Comparison of ENCODE assay signal across 6 cellular contexts in the genomic region with DNA sequence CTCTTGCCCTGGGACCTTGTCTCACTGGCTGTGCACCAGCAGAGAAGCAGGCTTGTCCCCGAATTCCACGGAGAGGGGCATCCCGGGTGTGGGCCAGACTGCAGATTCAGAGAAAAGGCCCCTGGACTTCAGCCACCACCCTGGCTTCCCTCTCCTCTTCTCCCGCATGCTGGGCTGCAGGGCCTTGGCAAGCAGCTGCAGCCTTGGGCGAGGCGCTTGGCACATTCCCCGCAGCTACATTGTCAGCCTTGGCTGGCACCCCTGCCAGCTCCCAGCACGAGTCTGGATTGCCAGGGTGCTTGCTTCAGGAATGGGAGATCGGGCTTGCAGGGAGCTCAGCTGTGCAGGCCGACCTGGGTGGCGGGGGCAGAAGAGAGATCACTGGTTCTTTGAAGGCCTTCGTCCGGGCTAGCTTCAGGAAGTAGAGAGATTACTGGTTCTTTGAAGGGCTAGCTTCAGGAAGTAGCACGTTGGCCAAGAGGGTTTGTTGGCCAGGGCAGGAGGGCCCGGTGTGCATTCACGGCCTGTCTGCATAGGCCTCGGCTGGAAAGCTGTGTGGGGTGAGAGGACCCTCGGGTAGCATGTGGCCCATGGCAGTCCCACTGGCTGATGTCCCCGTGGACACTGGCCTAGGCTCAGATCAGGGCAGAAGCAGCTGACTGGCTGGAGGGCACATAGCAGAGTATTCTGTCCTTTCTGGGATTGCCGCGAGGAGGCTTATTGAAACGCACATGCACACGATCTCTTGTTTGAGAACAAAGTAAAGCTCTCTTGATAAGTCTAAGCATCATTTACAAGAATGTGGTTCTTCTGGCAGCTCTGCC. TPM values are rescaled to one million over a fixed set of nuclear protein-coding genes. Genes with fewer than 3 reads are reported as not detected.
A peak's percentile ranks its signal among the peaks of the same experiment; 100 is the strongest.
DNase-seq lines count a peak whose midpoint lies in the region; ATAC-seq and TF ChIP-seq lines count a peak whose summit lies in the region.

No MANE protein-coding gene starts in this region.

- H2AFZ ChIP-seq in OCI-LY7 (ENCODE audit: low read length): peak overlapping the region; percentile 15; the same call in 1 of the 2 replicates

- no peaks in the 10 kb centered on the region for H3K9me2 ChIP-seq in OCI-LY7 (ENCODE audit: insufficient read depth, low read length)

- no peaks in the 10 kb centered on the region for H3K9me3 Mint-ChIP-seq in Caco-2 (ENCODE audit: unreplicated experiment)

- TF ChIP-seq POLR2A in heart left ventricle (IDR thresholded peaks at IDR 0.05): no peak

- H3K79me2 ChIP-seq in OCI-LY7 (ENCODE audit: insufficient read depth, low read depth, low read length): peaks cover 14% of the 10 kb centered on the region; the same call in 1 of the 2 replicates

- CTCF ChIA-PET in Caco-2 (lab: Charles Lee) (no interaction called here), OCI-LY7 (lab: Charles Lee; ENCODE audit: unreplicated experiment) (no interaction called here)

- H3K9me3 ChIP-seq in Caco-2 (no peaks in the 10 kb centered on the region), OCI-LY7 (ENCODE audit: low read length) (no peaks in the 10 kb centered on the region), heart left ventricle (peaks cover 0 to 17% (median 0%) of the 10 kb centered on the region in 12 donors)

- H3K4me3 Mint-ChIP-seq in Caco-2 (ENCODE audit: unreplicated experiment): peak overlapping the region; percentile 33

- no peaks in the 10 kb centered on the region for H3K27me3 Mint-ChIP-seq in Caco-2 (ENCODE audit: insufficient read depth, unreplicated experiment)

- peak overlapping the region; percentile 74 for H3K4me2 ChIP-seq in OCI-LY7 (ENCODE audit: low read length)

- H3K4me1 Mint-ChIP-seq in Caco-2 (ENCODE audit: low read depth, unreplicated experiment): no peaks in the 10 kb centered on the region

- no peak overlapping the region for H3K4me3 ChIP-seq in Caco-2 (ENCODE audit: low read depth, low read length)
- peak overlapping the region; percentile 54 for H3K4me3 ChIP-seq in OCI-LY7 (ENCODE audit: low read depth, low read length, poor library complexity, severe bottlenecking)
- H3K4me3 ChIP-seq in heart left ventricle: peak overlapping the region in 8 of 12 donors; percentile 24 to 71 (median 31)

- ATAC-seq in heart left ventricle (peak; percentile 9 to 59 (median 32)), HG02852 (IDR thresholded peaks at IDR 0.05; ENCODE audit: unreplicated experiment) (no peak)

- TF ChIP-seq CTCF in Caco-2 (IDR thresholded peaks at IDR 0.05; ENCODE audit: insufficient read depth in 1 of 2, low read depth in 1 of 2, low read length in 1 of 2, severe bottlenecking in 1 of 2, unreplicated experiment in 1 of 2) (no peak), OCI-LY7 (conservative IDR thresholded peaks at IDR 0.05; ENCODE audit: low read length) (no peak), heart left ventricle (IDR thresholded peaks at IDR 0.05) (no peak)

- DNase-seq in Caco-2 (no peak), OCI-LY7 (ENCODE audit: low spot score) (peak; percentile 41), heart left ventricle (peak; percentile 58 to 80 (median 73)), GOT3 (lab: John Stamatoyannopoulos, UW) (no peak)

- no peaks in the 10 kb centered on the region for H4K20me1 ChIP-seq in OCI-LY7 (ENCODE audit: insufficient read depth, low read length)

- 22 to 54% (median 37%) methylated on average over 20 to 23 of the region's 23 CpGs for WGBS in heart left ventricle, 4 donors

- H3K27me3 ChIP-seq in Caco-2 (replicated peaks; ENCODE audit: control insufficient read depth, insufficient read depth, low read length) (no peaks in the 10 kb centered on the region), heart left ventricle (peaks cover 0 to 6% (median 0%) of the 10 kb centered on the region in 9 donors)

- H3K27ac ChIP-seq in OCI-LY7 (ENCODE audit: low read depth, low read length, poor library complexity, severe bottlenecking): peak overlapping the region; percentile 73
- peak overlapping the region; percentile 65 to 94 (median 90) for H3K27ac ChIP-seq in heart left ventricle
- H3K27ac ChIP-seq in temporal lobe (ENCODE audit: low read depth, low read length): peak overlapping the region; percentile 65

- no peak overlapping the region for H3K27ac Mint-ChIP-seq in Caco-2 (ENCODE audit: unreplicated experiment)

- H3K36me3 ChIP-seq in Caco-2 (ENCODE audit: control insufficient read depth, insufficient read depth, low read length) (no peaks in the 10 kb centered on the region), OCI-LY7 (ENCODE audit: insufficient read depth, low read length) (peaks cover 7% of the 10 kb centered on the region), heart left ventricle (peaks cover 0 to 15% (median 2%) of the 10 kb centered on the region in 9 donors)

- POLR2A ChIA-PET in Caco-2 (lab: Charles Lee) (no interaction called here), OCI-LY7 (lab: Charles Lee) (interaction anchor here (0.5 to 1.5 kb wide), 3 partner anchors 8 to 34 kb away, joined by 3 to 5 read pairs (median 4); no protein-coding TSS in a partner anchor)

- peaks cover 17% of the 10 kb centered on the region for H3K36me3 Mint-ChIP-seq in Caco-2 (ENCODE audit: insufficient read depth, unreplicated experiment)

- intact Hi-C loops in Caco-2 (cut with micrococcal nuclease; ENCODE audit: unreplicated experiment): no loop called here
- intact Hi-C loops in OCI-LY7 (cut with micrococcal nuclease; ENCODE audit: unreplicated experiment): no loop called here
- intact Hi-C loops in heart left ventricle (cut with DNase I): loop anchor here in 1 of 10 donors (10.0 kb wide), 1 partner anchor 197 kb away; the partner anchor contains the start of gene ARHGAP4

- peaks cover 13% of the 10 kb centered on the region for H3K4me1 ChIP-seq in Caco-2
- peaks cover 45% of the 10 kb centered on the region for H3K4me1 ChIP-seq in OCI-LY7 (ENCODE audit: insufficient read depth, low read length, poor library complexity, severe bottlenecking)
- peaks cover 3 to 49% (median 38%) of the 10 kb centered on the region in 12 donors for H3K4me1 ChIP-seq in heart left ventricle

- no TSS peak for BruUV-seq in Caco-2 (replicated peaks; lab: Mats Ljungman, UMichigan)
- no TSS peak for BruUV-seq in OCI-LY7 (replicated peaks; lab: Mats Ljungman, UMichigan)

RNA-seq across cellular contexts. Expression of gene ABCD1, which starts 2.7 kb away (rescaled TPM):
- total RNA-seq in Caco-2 (2022) (4.3 and 4.5 TPM in 2 replicates), OCI-LY7 (2022) (8.8 TPM in 2 replicates), heart left ventricle (10 to 100 TPM; 13.5 to 25.6 (median 17.6) TPM), temporal lobe (3.4 TPM)
- total RNA-seq in OCI-LY7 (2014; rRNA removed; shearing (Covaris generic)): 2.7 and 6.9 TPM in 2 replicates
- polyA plus RNA-seq in heart left ventricle: 10 to 100 TPM; 12.9 to 13.5 TPM

RNA-seq across cellular contexts. Expression of gene BCAP31, which starts 3.1 kb away (rescaled TPM):
- total RNA-seq in Caco-2 (2022): 232 and 234 TPM in 2 replicates
- total RNA-seq in OCI-LY7 (2014; rRNA removed; shearing (Covaris generic)): 43.0 and 47.0 TPM in 2 replicates
- 69.3 and 72.0 TPM in 2 replicates for total RNA-seq in OCI-LY7 (2022)
- 100 to 1,000 TPM in 5 of 9 donors, 10 to 100 TPM in 4; 59.9 to 162 (median 102) TPM for total RNA-seq in heart left ventricle
- polyA plus RNA-seq in heart left ventricle: 100 to 1,000 TPM in 1 of 2 donors, 10 to 100 TPM in 1; 87.7 to 158 TPM
- total RNA-seq in temporal lobe: 44.3 TPM

RNA-seq across cellular contexts. Expression of gene PLXNB3, which starts 36.7 kb away (rescaled TPM):
- 0.16 TPM in 1 of 2 replicates, not detected in the other for total RNA-seq in Caco-2 (2022)
- not detected in 2 replicates for total RNA-seq in OCI-LY7 (2014; rRNA removed; shearing (Covaris generic))
- total RNA-seq in OCI-LY7 (2022): not detected in 2 replicates
- total RNA-seq in heart left ventricle: 1 to 10 TPM; 1.6 to 8.6 (median 3.5) TPM
- 1 to 10 TPM in 1 of 2 donors, under 1 TPM in 1; 0.51 to 2.8 TPM for polyA plus RNA-seq in heart left ventricle
- total RNA-seq in temporal lobe: 2.2 TPM

RNA-seq across cellular contexts. Expression of gene SLC6A8, which starts 39.6 kb away (rescaled TPM):
- total RNA-seq in Caco-2 (2022) (8.8 and 11.2 TPM in 2 replicates), OCI-LY7 (2022) (not detected in 2 replicates), heart left ventricle (100 to 1,000 TPM; 113 to 203 (median 179) TPM), temporal lobe (13.8 TPM)
- not detected in 2 replicates for total RNA-seq in OCI-LY7 (2014; rRNA removed; shearing (Covaris generic))
- 100 to 1,000 TPM; 138 to 241 TPM for polyA plus RNA-seq in heart left ventricle

RNA-seq across cellular contexts. Expression of gene SRPK3, which starts 53.5 kb away (rescaled TPM):
- not detected in 2 replicates for total RNA-seq in Caco-2 (2022)
- not detected in 2 replicates for total RNA-seq in OCI-LY7 (2014; rRNA removed; shearing (Covaris generic))
- total RNA-seq in OCI-LY7 (2022): not detected in 2 replicates
- total RNA-seq in heart left ventricle: 10 to 100 TPM; 31.9 to 49.7 (median 38.9) TPM
- polyA plus RNA-seq in heart left ventricle: 10 to 100 TPM in 1 of 2 donors, 1 to 10 TPM in 1; 8.8 to 39.8 TPM
- total RNA-seq in temporal lobe: 0.25 TPM

Comparison
In these comparisons a context has a peak if more than half of its experiments do, and no peak if none do; other contexts are left out.
1. DNase-seq: peak in OCI-LY7 (single experiment) and heart left ventricle (5 of 5); none in Caco-2 (0 of 2) and GOT3 (single experiment).
2. Peak in every context shown above with its lines, with median percentiles within 50 percentile points of each other: H3K27ac ChIP-seq.